17 cellular contexts compared by ENCODE assay signal in genomic region chr20:46649965-46650542, GRCh38. TPM values are rescaled to one million over a fixed set of nuclear protein-coding genes. Genes with fewer than 3 reads are reported as not detected.
DNase-seq lines count a peak whose midpoint lies in the region; ATAC-seq and TF ChIP-seq lines count a peak whose summit lies in the region.
"Had no signal": no experiment of that assay in that cellular context is flagged by ENCODE, and none has a peak within 500 bp of the region (broad histone marks: within the 10 kb centered on the region; RNA-seq: fewer than 3 reads in every experiment).

No MANE protein-coding gene starts in this region.

- no peak for TF ChIP-seq CTCF in dorsolateral prefrontal cortex (IDR thresholded peaks at IDR 0.05 in 54 of 56, conservative IDR thresholded peaks at IDR 0.05 in 2 of 56; ENCODE audit: low read depth in 1 of 56, partially characterized antibody in 56 of 56)

- no peaks in the 10 kb centered on the region for H3K9me3 ChIP-seq in aorta (ENCODE audit: control insufficient read depth, low read length)
- H3K9me3 ChIP-seq: BLaER1 had no signal

- no peaks in the 10 kb centered on the region for H3K4me1 ChIP-seq in aorta (ENCODE audit: control insufficient read depth in 1 of 2, insufficient read depth in 2 of 2, low read length in 2 of 2)
- H3K4me1 ChIP-seq: BLaER1, Caco-2 had no signal

- no peak for ATAC-seq in GM21528 (IDR thresholded peaks at IDR 0.05; ENCODE audit: low FRiP score, unreplicated experiment)
- ATAC-seq in aorta (ENCODE audit: low FRiP score): no peak
- no peak for ATAC-seq in activated naive CD4-positive, alpha-beta T cell treated with anti-CD3 and anti-CD28 coated beads, Interleukin-2, amount 50 U/mL, for 72 hours

- 93 to 95% methylated on average over 9 of the region's 9 CpGs for whole genome bisulfite sequencing in aorta, 2 donors

- H3K4me3 ChIP-seq in dorsolateral prefrontal cortex (peak overlapping the region in 38 of 59 donors; percentile 1 to 76 (median 62)), aorta (ENCODE audit: low read length in 2 of 2) (no peak overlapping the region)
- H3K4me3 ChIP-seq: BLaER1 had no signal

- H3K36me3 ChIP-seq in aorta (ENCODE audit: control insufficient read depth in 1 of 2, insufficient read depth in 2 of 2, low read length in 1 of 2): no peaks in the 10 kb centered on the region
- H3K36me3 ChIP-seq: BLaER1 had no signal

- H3K27me3 ChIP-seq in dorsolateral prefrontal cortex (peaks cover 0 to 4% (median 0%) of the 10 kb centered on the region in 45 donors), layer of hippocampus (ENCODE audit: control insufficient read depth, insufficient read depth, low read length) (no peaks in the 10 kb centered on the region), aorta (ENCODE audit: control insufficient read depth in 1 of 2, insufficient read depth in 2 of 2, low read length in 1 of 2) (no peaks in the 10 kb centered on the region)
- H3K27me3 ChIP-seq: BLaER1 had no signal

- H3K27ac ChIP-seq in dorsolateral prefrontal cortex (peak overlapping the region in 58 of 59 donors; percentile 40 to 99 (median 92)), layer of hippocampus (ENCODE audit: low read depth, low read length) (peak overlapping the region; percentile 73), aorta (ENCODE audit: low read depth in 1 of 2, low read length in 2 of 2) (no peak overlapping the region)
- H3K27ac ChIP-seq: BLaER1 had no signal

- peaks cover 6 to 9% of the 10 kb centered on the region in 2 donors for H3K36me3 Mint-ChIP-seq in activated naive CD4-positive, alpha-beta T cell treated with anti-CD3 and anti-CD28 coated beads, Interleukin-2, amount 50 U/mL, for 72 hours

- no peaks in the 10 kb centered on the region for H3K9me3 Mint-ChIP-seq in activated naive CD4-positive, alpha-beta T cell treated with anti-CD3 and anti-CD28 coated beads, Interleukin-2, amount 50 U/mL, for 72 hours
- H3K9me3 Mint-ChIP-seq: HFFc6 had no signal

- peak; percentile 13 for DNase-seq in activated CD8-positive, alpha-beta memory T cell treated with anti-CD3 and anti-CD28 coated beads for 24 hours
- DNase-seq in activated CD8-positive, alpha-beta memory T cell treated with anti-CD3 and anti-CD28 coated beads, Interleukin-2, amount 50 U/mL, for 4 hours: no peak
- DNase-seq in dorsolateral prefrontal cortex (no peak), aorta (no peak)
- DNase-seq in activated naive CD4-positive, alpha-beta T cell treated with anti-CD3 and anti-CD28 coated beads, Interleukin-2, amount 50 U/mL, for 72 hours (ENCODE audit: low spot score in 2 of 2): no peak
- DNase-seq: 8988T; AML-193; Caco-2; CD8-positive, alpha-beta memory T cell; DND-41; GDM1; HCEC 1CT; HFFc6 had no signal

- H3K27ac Mint-ChIP-seq in activated naive CD4-positive, alpha-beta T cell treated with anti-CD3 and anti-CD28 coated beads, Interleukin-2, amount 50 U/mL, for 72 hours: no peak overlapping the region
- H3K27ac Mint-ChIP-seq: HFFc6 had no signal

- intact Hi-C loops in dorsolateral prefrontal cortex (cut with DNase I): loop anchor here in 1 of 2 donors (2.0 kb wide), 1 partner anchor 87 kb away; no protein-coding TSS in a partner anchor
- intact Hi-C loops in aorta (cut with DNase I): no loop called here

RNA-seq across cellular contexts. Expression of gene SLC13A3, which starts 1.2 kb away (rescaled TPM):
- 10 to 100 TPM in 119 of 120 experiments, 1 to 10 TPM in 1; 7.7 to 76.0 (median 26.1) TPM for total RNA-seq in dorsolateral prefrontal cortex
- total RNA-seq in aorta: 1 to 10 TPM; 3.7 to 5.1 TPM
- 1 to 10 TPM in 1 of 2 donors, not detected in 1; 1.8 TPM for polyA plus RNA-seq in aorta
- total RNA-seq in activated naive CD4-positive, alpha-beta T cell treated with anti-CD3 and anti-CD28 coated beads, Interleukin-2, amount 50 U/mL, for 72 hours: not detected
- total RNA-seq: H4 had no signal
- polyA plus RNA-seq: CD8-positive, alpha-beta memory T cell had no signal

RNA-seq across cellular contexts. Expression of gene TP53RK, which starts 39.2 kb away (rescaled TPM):
- total RNA-seq in dorsolateral prefrontal cortex (10 to 100 TPM in 119 of 120 experiments, 1 to 10 TPM in 1; 9.6 to 17.8 (median 13.5) TPM), aorta (10 to 100 TPM in 1 of 2 donors, 1 to 10 TPM in 1; 9.4 to 10.4 TPM)
- 1 to 10 TPM; 9.3 to 9.4 TPM for polyA plus RNA-seq in aorta
- total RNA-seq in activated naive CD4-positive, alpha-beta T cell treated with anti-CD3 and anti-CD28 coated beads, Interleukin-2, amount 50 U/mL, for 72 hours: 10 to 100 TPM in 1 of 2 donors, 1 to 10 TPM in 1; 7.1 to 10.7 TPM

RNA-seq across cellular contexts. Expression of gene SLC2A10, which starts 59.4 kb away (rescaled TPM):
- total RNA-seq in dorsolateral prefrontal cortex (10 to 100 TPM in 1 of 120 experiments, 1 to 10 TPM in 119; 1.3 to 11.2 (median 3.6) TPM), aorta (10 to 100 TPM; 13.9 to 25.6 TPM)
- polyA plus RNA-seq in aorta: 1 to 10 TPM; 3.5 to 9.7 TPM
- under 1 TPM in 1 of 2 donors, not detected in 1; 0.06 TPM for total RNA-seq in activated naive CD4-positive, alpha-beta T cell treated with anti-CD3 and anti-CD28 coated beads, Interleukin-2, amount 50 U/mL, for 72 hours
- total RNA-seq: CD8-positive, alpha-beta memory T cell had no signal

Comparison
In these comparisons a context has a peak if more than half of its experiments do, and no peak if none do; other contexts are left out.
1. H3K27ac ChIP-seq: peak in dorsolateral prefrontal cortex (58 of 59) and layer of hippocampus (single experiment); none in aorta (0 of 2).
2. H3K4me3 ChIP-seq: peak in dorsolateral prefrontal cortex (38 of 59); none in aorta (0 of 2).